ENCODE assay signal across 8 cellular contexts in genomic region chr13:34941835-34942731, GRCh38. TPM values are rescaled to one million over a fixed set of nuclear protein-coding genes. Genes with fewer than 3 reads are reported as not detected.
A peak's percentile ranks its signal among the peaks of the same experiment; 100 is the strongest.
DNase-seq lines count a peak whose midpoint lies in the region; ATAC-seq and TF ChIP-seq lines count a peak whose summit lies in the region.

A gene with protein sequence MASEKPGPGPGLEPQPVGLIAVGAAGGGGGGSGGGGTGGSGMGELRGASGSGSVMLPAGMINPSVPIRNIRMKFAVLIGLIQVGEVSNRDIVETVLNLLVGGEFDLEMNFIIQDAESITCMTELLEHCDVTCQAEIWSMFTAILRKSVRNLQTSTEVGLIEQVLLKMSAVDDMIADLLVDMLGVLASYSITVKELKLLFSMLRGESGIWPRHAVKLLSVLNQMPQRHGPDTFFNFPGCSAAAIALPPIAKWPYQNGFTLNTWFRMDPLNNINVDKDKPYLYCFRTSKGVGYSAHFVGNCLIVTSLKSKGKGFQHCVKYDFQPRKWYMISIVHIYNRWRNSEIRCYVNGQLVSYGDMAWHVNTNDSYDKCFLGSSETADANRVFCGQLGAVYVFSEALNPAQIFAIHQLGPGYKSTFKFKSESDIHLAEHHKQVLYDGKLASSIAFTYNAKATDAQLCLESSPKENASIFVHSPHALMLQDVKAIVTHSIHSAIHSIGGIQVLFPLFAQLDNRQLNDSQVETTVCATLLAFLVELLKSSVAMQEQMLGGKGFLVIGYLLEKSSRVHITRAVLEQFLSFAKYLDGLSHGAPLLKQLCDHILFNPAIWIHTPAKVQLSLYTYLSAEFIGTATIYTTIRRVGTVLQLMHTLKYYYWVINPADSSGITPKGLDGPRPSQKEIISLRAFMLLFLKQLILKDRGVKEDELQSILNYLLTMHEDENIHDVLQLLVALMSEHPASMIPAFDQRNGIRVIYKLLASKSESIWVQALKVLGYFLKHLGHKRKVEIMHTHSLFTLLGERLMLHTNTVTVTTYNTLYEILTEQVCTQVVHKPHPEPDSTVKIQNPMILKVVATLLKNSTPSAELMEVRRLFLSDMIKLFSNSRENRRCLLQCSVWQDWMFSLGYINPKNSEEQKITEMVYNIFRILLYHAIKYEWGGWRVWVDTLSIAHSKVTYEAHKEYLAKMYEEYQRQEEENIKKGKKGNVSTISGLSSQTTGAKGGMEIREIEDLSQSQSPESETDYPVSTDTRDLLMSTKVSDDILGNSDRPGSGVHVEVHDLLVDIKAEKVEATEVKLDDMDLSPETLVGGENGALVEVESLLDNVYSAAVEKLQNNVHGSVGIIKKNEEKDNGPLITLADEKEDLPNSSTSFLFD (N-terminal part only) (plus strand): TSS chr13:34942270. CDS start chr13:34942821, 551 bp downstream.

- ATAC-seq in GM21786 (IDR thresholded peaks at IDR 0.05; ENCODE audit: unreplicated experiment) (peak; percentile 63), gastroesophageal sphincter (peak; percentile 82)

- no peak for TF ChIP-seq EP300 in gastroesophageal sphincter (IDR thresholded peaks at IDR 0.05)

- CTCF ChIA-PET in activated naive CD4-positive, alpha-beta T cell treated with anti-CD3 and anti-CD28 coated beads for 36 hours (lab: Charles Lee), result no interaction called here

- H3K9me3 ChIP-seq in SJSA1 (replicated peaks) (no peaks in the 10 kb centered on the region), gastroesophageal sphincter (no peaks in the 10 kb centered on the region), neutrophil (no peaks in the 10 kb centered on the region)

- H3K4me3 ChIP-seq in LNCaP clone FGC (ENCODE audit: low read depth, low read length), result peak within 1 kb of the TSS; percentile 66
- H3K4me3 ChIP-seq in SJSA1, result peak within 1 kb of the TSS; percentile 89
- peak within 1 kb of the TSS; percentile 85 to 95 for H3K4me3 ChIP-seq in gastroesophageal sphincter
- peak within 1 kb of the TSS; percentile 17 to 54 for H3K4me3 ChIP-seq in neutrophil (ENCODE audit: low read depth in 1 of 2, low read length in 1 of 2)

- no peaks in the 10 kb centered on the region for H3K4me1 ChIP-seq in SJSA1 (replicated peaks)
- H3K4me1 ChIP-seq in gastroesophageal sphincter, result peaks cover 0 to 41% (median 0%) of the 10 kb centered on the region in 3 donors
- H3K4me1 ChIP-seq in neutrophil (ENCODE audit: control insufficient read depth in 1 of 2, insufficient read depth in 1 of 2, low read depth in 1 of 2, low read length in 1 of 2), result peaks cover 0 to 16% of the 10 kb centered on the region in 2 experiments

- peaks cover 21% of the 10 kb centered on the region for H3K4me1 Mint-ChIP-seq in activated naive CD4-positive, alpha-beta T cell treated with anti-CD3 and anti-CD28 coated beads for 36 hours (ENCODE audit: low read depth)

- H3K27ac ChIP-seq in SJSA1 (no peak within 1 kb of the TSS), gastroesophageal sphincter (peak within 1 kb of the TSS; percentile 9 to 89 (median 87)), neutrophil (no peak within 1 kb of the TSS)

- H3K36me3 Mint-ChIP-seq in activated naive CD4-positive, alpha-beta T cell treated with anti-CD3 and anti-CD28 coated beads for 36 hours (ENCODE audit: low read depth), result no peaks in the 10 kb centered on the region

- TF ChIP-seq CTCF in LNCaP clone FGC (IDR thresholded peaks at IDR 0.05; ENCODE audit: control insufficient read depth, extremely low read depth, insufficient read depth), result no peak
- peak; percentile 29 to 66 (median 41) for TF ChIP-seq CTCF in gastroesophageal sphincter (IDR thresholded peaks at IDR 0.05)
- no peak for TF ChIP-seq CTCF in neutrophil (IDR thresholded peaks at IDR 0.05)

- H3K27ac Mint-ChIP-seq in activated naive CD4-positive, alpha-beta T cell treated with anti-CD3 and anti-CD28 coated beads for 36 hours, result no peak within 1 kb of the TSS

- 0% methylated on average over 2 of the region's 76 CpGs; no CpG with 5 or more reads in 1 of the 2 donors for WGBS in gastroesophageal sphincter (ENCODE audit: low coverage in 1 of 2), 2 donors

- DNase-seq in DMS79 (lab: John Stamatoyannopoulos, UW) (peak; percentile 76), LNCaP clone FGC (ENCODE audit: low read depth) (peak; percentile 46), SJSA1 (ENCODE audit: low read depth in 1 of 2, low spot score in 2 of 2) (peak; percentile 52 to 61), superior temporal gyrus (ENCODE audit: extremely low spot score) (peak; percentile 80)
- peak; percentile 70 for DNase-seq in activated naive CD4-positive, alpha-beta T cell treated with anti-CD3 and anti-CD28 coated beads for 36 hours

- intact Hi-C loops in activated naive CD4-positive, alpha-beta T cell treated with anti-CD3 and anti-CD28 coated beads for 36 hours (cut with micrococcal nuclease), result loop anchor here (1.0 to 10.0 kb wide), 5 partner anchors 223 to 1397 kb away; partner anchors contain the start of gene RFC3

- H3K27me3 ChIP-seq in SJSA1 (replicated peaks) (0 out of 2 replicates have a peak, but pooled peaks cover 6% of the 10 kb centered on the region), gastroesophageal sphincter (no peaks in the 10 kb centered on the region), neutrophil (peaks cover 88% of the 10 kb centered on the region)

- peak in 1 of 2 donors; percentile 45 for TF ChIP-seq POLR2A in gastroesophageal sphincter (IDR thresholded peaks at IDR 0.05)

- peaks cover 40% of the 10 kb centered on the region for H3K27me3 Mint-ChIP-seq in activated naive CD4-positive, alpha-beta T cell treated with anti-CD3 and anti-CD28 coated beads for 36 hours (ENCODE audit: low read depth)

- H3K4me3 Mint-ChIP-seq in activated naive CD4-positive, alpha-beta T cell treated with anti-CD3 and anti-CD28 coated beads for 36 hours, result peak within 1 kb of the TSS; percentile 84

- H3K9me3 Mint-ChIP-seq in activated naive CD4-positive, alpha-beta T cell treated with anti-CD3 and anti-CD28 coated beads for 36 hours, result no peaks in the 10 kb centered on the region

- H3K36me3 ChIP-seq in SJSA1 (peaks cover 4% of the 10 kb centered on the region), gastroesophageal sphincter (no peaks in the 10 kb centered on the region), neutrophil (no peaks in the 10 kb centered on the region)

RNA-seq across cellular contexts. Expression of the gene that starts here (rescaled TPM):
- total RNA-seq in SJSA1 (2014; rRNA removed; shearing (Covaris generic)), result 1.6 TPM in 2 replicates
- under 1 TPM; 0.26 to 0.67 TPM for total RNA-seq in activated naive CD4-positive, alpha-beta T cell treated with anti-CD3 and anti-CD28 coated beads for 36 hours
- total RNA-seq in gastroesophageal sphincter, result 10 to 100 TPM; 24.8 to 52.1 (median 35.4) TPM

Comparison
In these comparisons a context has a peak if more than half of its experiments do, and no peak if none do; other contexts are left out.
1. Peak in DNase-seq in activated naive CD4-positive, alpha-beta T cell treated with anti-CD3 and anti-CD28 coated beads for 36 hours; RNA of the gene not detected or under 1 TPM.
2. H3K4me3 ChIP-seq: peak in every context shown above with its lines; median percentile 90 in gastroesophageal sphincter; 89 in SJSA1; 66 in LNCaP clone FGC; 36 in neutrophil.
3. CTCF ChIP-seq: peak in gastroesophageal sphincter (4 of 4); none in LNCaP clone FGC (single experiment) and neutrophil (single experiment).
4. H3K27ac ChIP-seq: peak in gastroesophageal sphincter (4 of 4); none in SJSA1 (single experiment) and neutrophil (single experiment).
5. Peak in every context shown above with its lines, with median percentiles within 50 percentile points of each other: DNase-seq.